In the genomic region with DNA sequence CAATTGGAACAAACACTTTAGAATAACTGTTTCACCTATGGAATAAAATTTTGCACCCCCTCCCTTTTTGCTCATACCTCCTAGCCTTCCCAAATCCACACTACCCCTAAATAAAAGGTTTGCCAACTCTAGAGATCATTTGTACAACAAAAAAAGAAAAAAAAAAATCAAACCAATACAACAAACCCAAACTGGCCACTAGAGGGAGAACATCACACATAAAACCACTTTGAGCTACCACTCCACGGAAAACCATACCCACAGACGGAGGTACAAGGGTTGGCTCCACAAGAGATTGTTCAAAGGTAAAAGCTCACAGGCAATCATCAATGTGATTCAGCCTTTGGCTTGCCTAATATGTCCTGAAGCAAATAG, we compare ENCODE assay signal across 8 cellular contexts. TPM values are rescaled to one million over a fixed set of nuclear protein-coding genes. Genes with fewer than 3 reads are reported as not detected.
DNase-seq lines count a peak whose midpoint lies in the region; ATAC-seq and TF ChIP-seq lines count a peak whose summit lies in the region.

No MANE protein-coding gene starts in this region.

- TF ChIP-seq CTCF in thoracic aorta (IDR thresholded peaks at IDR 0.05): peak; percentile 80

- no peaks in the 10 kb centered on the region for H3K27me3 ChIP-seq in CD4-positive, CD25-positive, alpha-beta regulatory T cell (ENCODE audit: control insufficient read depth, insufficient read depth, low read length)
- H3K27me3 ChIP-seq in naive thymus-derived CD4-positive, alpha-beta T cell (ENCODE audit: control insufficient read depth in 2 of 2, insufficient read depth in 2 of 2, low read length in 2 of 2): no peaks in the 10 kb centered on the region
- no peaks in the 10 kb centered on the region for H3K27me3 ChIP-seq in thoracic aorta (replicated peaks; ENCODE audit: insufficient read depth)

- peak overlapping the region; percentile 71 for H3K4me3 ChIP-seq in CD4-positive, CD25-positive, alpha-beta regulatory T cell (ENCODE audit: low read depth, low read length)
- no peak overlapping the region for H3K4me3 ChIP-seq in naive thymus-derived CD4-positive, alpha-beta T cell (ENCODE audit: low read length)
- peak overlapping the region; percentile 72 for H3K4me3 ChIP-seq in thoracic aorta

- H3K36me3 Mint-ChIP-seq in CD4-positive, CD25-positive, alpha-beta regulatory T cell: no peaks in the 10 kb centered on the region
- no peaks in the 10 kb centered on the region for H3K36me3 Mint-ChIP-seq in activated CD4-positive, alpha-beta memory T cell treated with anti-CD3 and anti-CD28 coated beads, Interleukin-2, amount 10 ng/mL, durations not matched to agents 7 days and 5 days (ENCODE audit: low read depth)
- peaks cover 0 to 10% (median 0%) of the 10 kb centered on the region in 5 donors for H3K36me3 Mint-ChIP-seq in naive thymus-derived CD4-positive, alpha-beta T cell

- no peak overlapping the region for H3K27ac ChIP-seq in CD4-positive, CD25-positive, alpha-beta regulatory T cell (ENCODE audit: insufficient read depth, low read length, poor library complexity, severe bottlenecking)
- H3K27ac ChIP-seq in epithelial cell of prostate: no peak overlapping the region
- no peak overlapping the region for H3K27ac ChIP-seq in naive thymus-derived CD4-positive, alpha-beta T cell (ENCODE audit: low read depth, low read length)
- peak overlapping the region; percentile 93 to 95 for H3K27ac ChIP-seq in thoracic aorta

- peak; percentile 87 to 89 for ATAC-seq in CD4-positive, CD25-positive, alpha-beta regulatory T cell (ENCODE audit: low read depth in 2 of 2)
- ATAC-seq in HG03354 (IDR thresholded peaks at IDR 0.05; ENCODE audit: poor library complexity, severe bottlenecking, unreplicated experiment) (peak; percentile 93), thoracic aorta (ENCODE audit: insufficient number of reproducible peaks, low FRiP score, low read depth) (peak; percentile 88)
- ATAC-seq in naive thymus-derived CD4-positive, alpha-beta T cell: peak; percentile 95

- no peaks in the 10 kb centered on the region for H3K9me3 Mint-ChIP-seq in CD4-positive, CD25-positive, alpha-beta regulatory T cell
- H3K9me3 Mint-ChIP-seq in activated CD4-positive, alpha-beta memory T cell treated with anti-CD3 and anti-CD28 coated beads, Interleukin-2, amount 10 ng/mL, durations not matched to agents 7 days and 5 days: no peaks in the 10 kb centered on the region
- no peaks in the 10 kb centered on the region for H3K9me3 Mint-ChIP-seq in naive thymus-derived CD4-positive, alpha-beta T cell

- H3K27ac Mint-ChIP-seq in CD4-positive, CD25-positive, alpha-beta regulatory T cell: peak overlapping the region in 2 of 3 donors; percentile 10 to 29
- peak overlapping the region; percentile 16 for H3K27ac Mint-ChIP-seq in activated CD4-positive, alpha-beta memory T cell treated with anti-CD3 and anti-CD28 coated beads, Interleukin-2, amount 10 ng/mL, durations not matched to agents 7 days and 5 days
- peak overlapping the region in 7 of 9 donors; percentile 1 to 42 (median 16) for H3K27ac Mint-ChIP-seq in naive thymus-derived CD4-positive, alpha-beta T cell

- intact Hi-C loops in naive thymus-derived CD4-positive, alpha-beta T cell (cut with micrococcal nuclease): loop anchor here (1.0 to 5.0 kb wide), 13 partner anchors 44 to 707 kb away; a partner anchor contains a TSS

- CTCF ChIA-PET in activated CD4-positive, alpha-beta memory T cell treated with anti-CD3 and anti-CD28 coated beads, Interleukin-2, amount 10 ng/mL, durations not matched to agents 7 days and 5 days (lab: Charles Lee): interaction anchor here (0.7 to 4.5 kb wide), 67 partner anchors 9 to 727 kb away, joined by 3 to 91 read pairs (median 4); a partner anchor contains a TSS
- CTCF ChIA-PET in naive thymus-derived CD4-positive, alpha-beta T cell (lab: Charles Lee): interaction anchor here (0.6 to 4.2 kb wide), 34 partner anchors 9 to 1154 kb away, joined by 3 to 79 read pairs (median 4); no protein-coding TSS in a partner anchor

- H3K36me3 ChIP-seq in CD4-positive, CD25-positive, alpha-beta regulatory T cell (ENCODE audit: control insufficient read depth, insufficient read depth, low read length): no peaks in the 10 kb centered on the region
- H3K36me3 ChIP-seq in naive thymus-derived CD4-positive, alpha-beta T cell (ENCODE audit: control insufficient read depth in 2 of 3, insufficient read depth in 3 of 3, low read length in 3 of 3): no peaks in the 10 kb centered on the region
- no peaks in the 10 kb centered on the region for H3K36me3 ChIP-seq in thoracic aorta

- H3K4me1 ChIP-seq in CD4-positive, CD25-positive, alpha-beta regulatory T cell (ENCODE audit: control insufficient read depth, insufficient read depth, low read length, poor library complexity, severe bottlenecking): no peaks in the 10 kb centered on the region
- H3K4me1 ChIP-seq in naive thymus-derived CD4-positive, alpha-beta T cell (ENCODE audit: control insufficient read depth in 2 of 2, insufficient read depth in 2 of 2, low read length in 2 of 2): peaks cover 0 to 5% of the 10 kb centered on the region in 2 donors
- H3K4me1 ChIP-seq in thoracic aorta (ENCODE audit: control insufficient read depth in 1 of 2, low read depth in 2 of 2): peaks cover 0 to 12% of the 10 kb centered on the region in 2 donors

- peaks cover 0 to 20% (median 12%) of the 10 kb centered on the region in 4 donors for H3K4me1 Mint-ChIP-seq in CD4-positive, CD25-positive, alpha-beta regulatory T cell
- H3K4me1 Mint-ChIP-seq in activated CD4-positive, alpha-beta memory T cell treated with anti-CD3 and anti-CD28 coated beads, Interleukin-2, amount 10 ng/mL, durations not matched to agents 7 days and 5 days: peaks cover 20% of the 10 kb centered on the region
- H3K4me1 Mint-ChIP-seq in naive thymus-derived CD4-positive, alpha-beta T cell: peaks cover 10 to 23% (median 18%) of the 10 kb centered on the region in 7 donors

- H3K4me3 Mint-ChIP-seq in CD4-positive, CD25-positive, alpha-beta regulatory T cell: peak overlapping the region in 3 of 4 donors; percentile 0 to 72 (median 7)
- peak overlapping the region; percentile 55 for H3K4me3 Mint-ChIP-seq in activated CD4-positive, alpha-beta memory T cell treated with anti-CD3 and anti-CD28 coated beads, Interleukin-2, amount 10 ng/mL, durations not matched to agents 7 days and 5 days
- peak overlapping the region; percentile 31 to 85 (median 68) for H3K4me3 Mint-ChIP-seq in naive thymus-derived CD4-positive, alpha-beta T cell

- H3K27me3 Mint-ChIP-seq in CD4-positive, CD25-positive, alpha-beta regulatory T cell: peaks cover 4% of the 10 kb centered on the region
- H3K27me3 Mint-ChIP-seq in activated CD4-positive, alpha-beta memory T cell treated with anti-CD3 and anti-CD28 coated beads, Interleukin-2, amount 10 ng/mL, durations not matched to agents 7 days and 5 days: no peaks in the 10 kb centered on the region
- H3K27me3 Mint-ChIP-seq in naive thymus-derived CD4-positive, alpha-beta T cell: peaks cover 0 to 10% (median 0%) of the 10 kb centered on the region in 5 donors

- H3K9me3 ChIP-seq in CD4-positive, CD25-positive, alpha-beta regulatory T cell (ENCODE audit: control insufficient read depth in 2 of 2, low read length in 2 of 2): no peaks in the 10 kb centered on the region
- no peaks in the 10 kb centered on the region for H3K9me3 ChIP-seq in naive thymus-derived CD4-positive, alpha-beta T cell (ENCODE audit: control insufficient read depth in 2 of 3, low read length in 3 of 3)
- H3K9me3 ChIP-seq in thoracic aorta: no peaks in the 10 kb centered on the region

- POLR2A ChIA-PET in activated CD4-positive, alpha-beta memory T cell treated with anti-CD3 and anti-CD28 coated beads, Interleukin-2, amount 10 ng/mL, durations not matched to agents 7 days and 5 days (lab: Charles Lee): interaction anchor here (0.9 to 2.5 kb wide), 9 partner anchors 47 to 283 kb away, joined by 3 to 38 read pairs (median 4); a partner anchor contains a TSS
- POLR2A ChIA-PET in naive thymus-derived CD4-positive, alpha-beta T cell (lab: Charles Lee): interaction anchor here (0.6 to 1.7 kb wide), 7 partner anchors 10 to 283 kb away, joined by 3 to 4 read pairs (median 3); a partner anchor contains a TSS

- DNase-seq in CD4-positive, CD25-positive, alpha-beta regulatory T cell: peak; percentile 16 to 87 (median 65)
- DNase-seq in GM19238 (ENCODE audit: insufficient read length, low spot score) (peak; percentile 45), NCI-H69 (lab: John Stamatoyannopoulos, UW) (peak; percentile 37), epithelial cell of prostate (ENCODE audit: low read depth, low spot score) (peak; percentile 6), thoracic aorta (ENCODE audit: low spot score) (no peak)
- DNase-seq in activated CD4-positive, alpha-beta memory T cell treated with anti-CD3 and anti-CD28 coated beads, Interleukin-2, amount 10 ng/mL, durations not matched to agents 7 days and 5 days: peak; percentile 54
- peak in 8 of 9 donors; percentile 46 to 75 (median 66) for DNase-seq in naive thymus-derived CD4-positive, alpha-beta T cell

RNA-seq across cellular contexts. Expression of a gene that starts 47.6 kb away (rescaled TPM):
- 12.9 TPM for total RNA-seq in CD4-positive, CD25-positive, alpha-beta regulatory T cell
- polyA plus RNA-seq in CD4-positive, CD25-positive, alpha-beta regulatory T cell: 10 to 100 TPM in 3 of 4 donors, 1 to 10 TPM in 1; 8.6 to 13.0 (median 12.4) TPM
- total RNA-seq in activated CD4-positive, alpha-beta memory T cell treated with anti-CD3 and anti-CD28 coated beads, Interleukin-2, amount 10 ng/mL, durations not matched to agents 7 days and 5 days: 1 to 10 TPM; 5.2 to 6.2 TPM
- 10 to 100 TPM in 4 of 5 experiments, 1 to 10 TPM in 1; 6.4 to 13.7 (median 12.5) TPM for total RNA-seq in naive thymus-derived CD4-positive, alpha-beta T cell
- polyA plus RNA-seq in naive thymus-derived CD4-positive, alpha-beta T cell: 10 to 100 TPM; 19.9 to 24.1 TPM
- total RNA-seq in thoracic aorta: 10 to 100 TPM; 14.1 to 20.0 TPM

Comparison
In these comparisons a context has a peak if more than half of its experiments do, and no peak if none do; other contexts are left out.
1. H3K27ac ChIP-seq: peak in thoracic aorta (2 of 2); none in CD4-positive, CD25-positive, alpha-beta regulatory T cell (single experiment), epithelial cell of prostate (single experiment) and naive thymus-derived CD4-positive, alpha-beta T cell (single experiment).
2. H3K4me3 Mint-ChIP-seq: peak in every context shown above with its lines; median percentile 68 in naive thymus-derived CD4-positive, alpha-beta T cell; 55 in activated CD4-positive, alpha-beta memory T cell treated with anti-CD3 and anti-CD28 coated beads, Interleukin-2, amount 10 ng/mL, durations not matched to agents 7 days and 5 days; 7 in CD4-positive, CD25-positive, alpha-beta regulatory T cell.
3. Peak in every context shown above with its lines, with median percentiles within 50 percentile points of each other: ATAC-seq and H3K27ac Mint-ChIP-seq.